ENCODE assay signal across 15 cellular contexts in the genomic region with DNA sequence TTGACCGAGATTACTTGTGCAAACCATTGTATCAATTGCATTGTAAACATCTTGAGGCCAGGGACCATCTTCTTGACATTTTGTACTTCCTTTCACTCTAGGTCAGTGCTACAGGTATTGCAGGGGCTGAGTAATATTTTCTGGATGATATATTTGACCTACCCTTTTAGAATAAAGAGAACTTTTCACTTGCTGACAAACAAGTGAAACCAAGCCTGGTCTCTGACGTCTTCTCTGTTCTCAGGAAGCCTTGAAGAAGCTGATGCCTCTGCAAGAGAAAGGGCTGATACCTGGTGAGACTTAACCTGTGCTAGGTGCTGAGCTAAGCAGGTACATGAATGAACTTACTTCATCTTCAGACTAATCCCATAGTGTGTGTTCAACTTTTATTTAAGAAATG.
A peak's percentile ranks its signal among the peaks of the same experiment; 100 is the strongest.
DNase-seq lines count a peak whose midpoint lies in the region; ATAC-seq and TF ChIP-seq lines count a peak whose summit lies in the region.
"Had no signal": no experiment of that assay in that cellular context is flagged by ENCODE, and none has a peak within 500 bp of the region (broad histone marks: within the 10 kb centered on the region; RNA-seq: fewer than 3 reads in every experiment).

No MANE protein-coding gene starts in this region.

- intact Hi-C loops in activated CD4-positive, alpha-beta memory T cell treated with anti-CD3 and anti-CD28 coated beads for 36 hours (cut with micrococcal nuclease) = loop anchor here (1.0 kb wide), 1 partner anchor 16 kb away; no protein-coding TSS in a partner anchor
- intact Hi-C loops in gastrocnemius medialis (cut with DNase I; ENCODE audit: low total_unique reads) = no loop called here

- no peak for TF ChIP-seq CTCF in gastrocnemius medialis (IDR thresholded peaks at IDR 0.05 in 4 of 5, conservative IDR thresholded peaks at IDR 0.05 in 1 of 5)

- in situ Hi-C loops in gastrocnemius medialis (cut with MboI; ENCODE audit: low sequenced_read_pairs in 4 of 4) = no loop called here

- POLR2A ChIA-PET in activated CD4-positive, alpha-beta memory T cell treated with anti-CD3 and anti-CD28 coated beads for 36 hours (lab: Charles Lee) = interaction anchor here (1.1 kb wide), 1 partner anchor 22 kb away, joined by 3 read pairs; no protein-coding TSS in a partner anchor

- H3K4me3 ChIP-seq in gastrocnemius medialis = no peak overlapping the region
- H3K4me3 ChIP-seq: Peyer's patch had no signal

- no peak for TF ChIP-seq POLR2A in gastrocnemius medialis (IDR thresholded peaks at IDR 0.05)

- H3K27me3 ChIP-seq in gastrocnemius medialis = no peaks in the 10 kb centered on the region
- H3K27me3 ChIP-seq: Peyer's patch had no signal

- no peaks in the 10 kb centered on the region for H3K4me1 ChIP-seq in gastrocnemius medialis
- H3K4me1 ChIP-seq: Peyer's patch had no signal

- no peaks in the 10 kb centered on the region for H3K27me3 Mint-ChIP-seq in activated T-cell treated with anti-CD3 and anti-CD28 coated beads, Interleukin-2, amount 50 U/mL, for 4 hours (ENCODE audit: low read depth)
- no peaks in the 10 kb centered on the region for H3K27me3 Mint-ChIP-seq in activated CD4-positive, alpha-beta memory T cell treated with anti-CD3 and anti-CD28 coated beads for 36 hours

- no peaks in the 10 kb centered on the region for H3K36me3 ChIP-seq in gastrocnemius medialis
- H3K36me3 ChIP-seq: Peyer's patch had no signal

- peaks cover 55% of the 10 kb centered on the region for H3K4me1 Mint-ChIP-seq in activated T-cell treated with anti-CD3 and anti-CD28 coated beads, Interleukin-2, amount 50 U/mL, for 4 hours (ENCODE audit: low read depth)
- H3K4me1 Mint-ChIP-seq in activated CD4-positive, alpha-beta memory T cell treated with anti-CD3 and anti-CD28 coated beads for 36 hours (ENCODE audit: low read depth) = peaks cover 57% of the 10 kb centered on the region
- peaks cover 35% of the 10 kb centered on the region for H3K4me1 Mint-ChIP-seq in stimulated activated effector memory CD8-positive, alpha-beta T cell treated with anti-CD3 and anti-CD28 coated beads, Interleukin-12 subunit alpha, Interleukin-12 subunit beta, amount 100 ng/mL, for 72 hours

- no peak overlapping the region for H3K27ac ChIP-seq in gastrocnemius medialis
- H3K27ac ChIP-seq: KMS-11, Peyer's patch had no signal

- CTCF ChIA-PET in activated CD4-positive, alpha-beta memory T cell treated with anti-CD3 and anti-CD28 coated beads for 36 hours (lab: Charles Lee) = interaction anchor here (0.9 to 1.1 kb wide), 2 partner anchors 51 to 53 kb away, joined by 3 to 4 read pairs; no protein-coding TSS in a partner anchor

- H3K27ac Mint-ChIP-seq in activated CD4-positive, alpha-beta memory T cell treated with anti-CD3 and anti-CD28 coated beads for 36 hours = peak overlapping the region; percentile 57
- no peak overlapping the region for H3K27ac Mint-ChIP-seq in stimulated activated effector memory CD8-positive, alpha-beta T cell treated with anti-CD3 and anti-CD28 coated beads, Interleukin-12 subunit alpha, Interleukin-12 subunit beta, amount 100 ng/mL, for 72 hours

- ATAC-seq in activated T-cell treated with anti-CD3 and anti-CD28 coated beads, Interleukin-2, amount 50 U/mL, for 4 hours = peak; percentile 30 to 42
- peak; percentile 53 for ATAC-seq in stimulated activated effector memory CD8-positive, alpha-beta T cell treated with anti-CD3 and anti-CD28 coated beads, Interleukin-12 subunit alpha, Interleukin-12 subunit beta, amount 100 ng/mL, for 72 hours
- no peak for ATAC-seq in gastrocnemius medialis
- ATAC-seq: HepG2 had no signal

- no peaks in the 10 kb centered on the region for H3K36me3 Mint-ChIP-seq in activated T-cell treated with anti-CD3 and anti-CD28 coated beads, Interleukin-2, amount 50 U/mL, for 4 hours (ENCODE audit: insufficient read depth)
- H3K36me3 Mint-ChIP-seq in activated CD4-positive, alpha-beta memory T cell treated with anti-CD3 and anti-CD28 coated beads for 36 hours = peaks cover 5% of the 10 kb centered on the region
- no peaks in the 10 kb centered on the region for H3K36me3 Mint-ChIP-seq in stimulated activated effector memory CD8-positive, alpha-beta T cell treated with anti-CD3 and anti-CD28 coated beads, Interleukin-12 subunit alpha, Interleukin-12 subunit beta, amount 100 ng/mL, for 72 hours

- no peaks in the 10 kb centered on the region for H3K9me3 ChIP-seq in gastrocnemius medialis
- H3K9me3 ChIP-seq: Peyer's patch had no signal

- DNase-seq in activated T-cell treated with anti-CD3 and anti-CD28 coated beads, Interleukin-2, amount 50 U/mL, for 4 hours = no peak
- DNase-seq in activated T-cell treated with anti-CD3 and anti-CD28 coated beads, Interleukin-2, amount 50 U/mL, for 48 hours = no peak
- DNase-seq in DMS53 (lab: John Stamatoyannopoulos, UW) (peak; percentile 64), NCI-H446 treated with DMSO at 0.1 percent for 48 hours (lab: John Stamatoyannopoulos, UW) (no peak), gastrocnemius medialis (no peak), HCEC 1CT (no peak)
- DNase-seq in activated CD4-positive, alpha-beta memory T cell treated with anti-CD3 and anti-CD28 coated beads for 36 hours = peak; percentile 20
- DNase-seq in stimulated activated effector memory CD8-positive, alpha-beta T cell treated with anti-CD3 and anti-CD28 coated beads, Interleukin-12 subunit alpha, Interleukin-12 subunit beta, amount 100 ng/mL, for 72 hours (ENCODE audit: low spot score in 2 of 2) = no peak
- DNase-seq: AML-193, H7, NCI-H1694, Peyer's patch, Right ventricle myocardium superior had no signal

- H3K9me3 Mint-ChIP-seq in activated T-cell treated with anti-CD3 and anti-CD28 coated beads, Interleukin-2, amount 50 U/mL, for 4 hours = no peaks in the 10 kb centered on the region
- H3K9me3 Mint-ChIP-seq in activated CD4-positive, alpha-beta memory T cell treated with anti-CD3 and anti-CD28 coated beads for 36 hours = no peaks in the 10 kb centered on the region
- no peaks in the 10 kb centered on the region for H3K9me3 Mint-ChIP-seq in stimulated activated effector memory CD8-positive, alpha-beta T cell treated with anti-CD3 and anti-CD28 coated beads, Interleukin-12 subunit alpha, Interleukin-12 subunit beta, amount 100 ng/mL, for 72 hours

- H3K4me3 Mint-ChIP-seq in activated T-cell treated with anti-CD3 and anti-CD28 coated beads, Interleukin-2, amount 50 U/mL, for 4 hours = no peak overlapping the region
- H3K4me3 Mint-ChIP-seq in activated CD4-positive, alpha-beta memory T cell treated with anti-CD3 and anti-CD28 coated beads for 36 hours = no peak overlapping the region
- no peak overlapping the region for H3K4me3 Mint-ChIP-seq in stimulated activated effector memory CD8-positive, alpha-beta T cell treated with anti-CD3 and anti-CD28 coated beads, Interleukin-12 subunit alpha, Interleukin-12 subunit beta, amount 100 ng/mL, for 72 hours

Comparison
In these comparisons a context has a peak if more than half of its experiments do, and no peak if none do; other contexts are left out.
1. ATAC-seq: peak in activated T-cell treated with anti-CD3 and anti-CD28 coated beads, Interleukin-2, amount 50 U/mL, for 4 hours (2 of 2) and stimulated activated effector memory CD8-positive, alpha-beta T cell treated with anti-CD3 and anti-CD28 coated beads, Interleukin-12 subunit alpha, Interleukin-12 subunit beta, amount 100 ng/mL, for 72 hours (single experiment); none in gastrocnemius medialis (0 of 2).
2. DNase-seq: peak in DMS53 (single experiment) and activated CD4-positive, alpha-beta memory T cell treated with anti-CD3 and anti-CD28 coated beads for 36 hours (single experiment); none in activated T-cell treated with anti-CD3 and anti-CD28 coated beads, Interleukin-2, amount 50 U/mL, for 4 hours (single experiment), activated T-cell treated with anti-CD3 and anti-CD28 coated beads, Interleukin-2, amount 50 U/mL, for 48 hours (0 of 2), stimulated activated effector memory CD8-positive, alpha-beta T cell treated with anti-CD3 and anti-CD28 coated beads, Interleukin-12 subunit alpha, Interleukin-12 subunit beta, amount 100 ng/mL, for 72 hours (0 of 2), NCI-H446 treated with DMSO at 0.1 percent for 48 hours (single experiment), gastrocnemius medialis (0 of 2) and HCEC 1CT (single experiment).